Comparison of ENCODE assay signal across 12 cellular contexts in genomic region chr12:25041006-25041741, GRCh38.
A peak's percentile ranks its signal among the peaks of the same experiment; 100 is the strongest.
DNase-seq lines count a peak whose midpoint lies in the region; ATAC-seq, FAIRE-seq and TF ChIP-seq lines count a peak whose summit lies in the region.
"Had no signal": no experiment of that assay in that cellular context is flagged by ENCODE, and none has a peak within 500 bp of the region (broad histone marks: within the 10 kb centered on the region; RNA-seq: fewer than 3 reads in every experiment).

No MANE protein-coding gene starts in this region.

- no peaks in the 10 kb centered on the region for H3K9me1 ChIP-seq in keratinocyte (ENCODE audit: control insufficient read depth, extremely low read depth, insufficient read depth, low read length)

- in situ Hi-C loops in mammary epithelial cell (cut with MboI; ENCODE audit: low sequenced_read_pairs in 2 of 2) = no loop called here

- no peak for TF ChIP-seq POLR2A in GM18505 (IDR thresholded peaks at IDR 0.05; ENCODE audit: borderline replicate concordance, extremely low read depth, insufficient read depth, insufficient read length)

- H3K4me2 ChIP-seq in keratinocyte (ENCODE audit: control insufficient read depth, extremely low read depth, insufficient read depth, low read depth, low read length) = peak overlapping the region; percentile 45
- no peak overlapping the region for H3K4me2 ChIP-seq in mammary epithelial cell (ENCODE audit: insufficient read depth, low read depth, low read length)

- no TSS peak for BruUV-seq in mammary epithelial cell (replicated peaks; lab: Mats Ljungman, UMichigan)

- H3K36me3 ChIP-seq in keratinocyte (ENCODE audit: control insufficient read depth in 2 of 2, extremely low read depth in 1 of 2, insufficient read depth in 2 of 2, low read length in 2 of 2) (no peaks in the 10 kb centered on the region), mucosa of descending colon (ENCODE audit: low read depth) (no peaks in the 10 kb centered on the region), mammary epithelial cell (ENCODE audit: insufficient read depth, low read length) (no peaks in the 10 kb centered on the region)
- H3K36me3 ChIP-seq: gastroesophageal sphincter had no signal

- FAIRE-seq in keratinocyte (lab: Jason Lieb, UNC) = peak; percentile 36

- WGBS in mammary epithelial cell (ENCODE audit: low coverage, missing lambda C conversion rate) = 84% methylated on average over 9 of the region's 9 CpGs

- peak overlapping the region in 1 of 3 experiments; percentile 5 for H3K4me3 ChIP-seq in keratinocyte (ENCODE audit: control insufficient read depth in 2 of 3, extremely low read depth in 1 of 3, insufficient read depth in 2 of 3, low read depth in 1 of 3, low read length in 3 of 3)
- H3K4me3 ChIP-seq in mucosa of descending colon = no peak overlapping the region
- no peak overlapping the region for H3K4me3 ChIP-seq in mammary epithelial cell (replicated peaks in 1 of 3; ENCODE audit: insufficient read depth in 1 of 3, low read depth in 2 of 3, low read length in 3 of 3)
- H3K4me3 ChIP-seq: gastroesophageal sphincter had no signal

- DNase-seq in keratinocyte (ENCODE audit: low read depth, low spot score) (no peak), mucosa of descending colon (no peak), mammary epithelial cell (no peak), NCI-H1092 (lab: John Stamatoyannopoulos, UW) (no peak)
- DNase-seq: CD8-positive, alpha-beta T cell; central memory CD4-positive, alpha-beta T cell had no signal

- intact Hi-C loops in mucosa of descending colon (cut with DNase I, micrococcal nuclease) (no loop called here), mammary epithelial cell (cut with micrococcal nuclease) (no loop called here)

- TF ChIP-seq CTCF in keratinocyte (optimal IDR thresholded peaks at IDR 0.05 in 1 of 3, IDR thresholded peaks at IDR 0.05 in 1 of 3, conservative IDR thresholded peaks at IDR 0.05 in 1 of 3; ENCODE audit: extremely low read depth in 1 of 3, insufficient read depth in 2 of 3, low read length in 3 of 3) (no peak), mucosa of descending colon (IDR thresholded peaks at IDR 0.05) (no peak), mammary epithelial cell (conservative IDR thresholded peaks at IDR 0.05 in 1 of 2, IDR thresholded peaks at IDR 0.05 in 1 of 2; ENCODE audit: extremely low read depth in 1 of 2, insufficient read depth in 1 of 2, low read depth in 1 of 2, low read length in 2 of 2) (no peak)

- dilution Hi-C loops in keratinocyte (cut with MboI; ENCODE audit: extremely low pct_ligation_motif_present, low sequenced_read_pairs) (no loop called here), mammary epithelial cell (cut with HindIII; ENCODE audit: low sequenced_read_pairs) (no loop called here)

- H3K27ac ChIP-seq in keratinocyte (ENCODE audit: control insufficient read depth, insufficient read depth, low read length) (no peak overlapping the region), mammary epithelial cell (ENCODE audit: insufficient read depth, low read depth, low read length) (no peak overlapping the region)
- H3K27ac ChIP-seq: gastroesophageal sphincter had no signal

- H4K20me1 ChIP-seq in keratinocyte (ENCODE audit: control insufficient read depth, extremely low read depth, insufficient read depth, low read length) = no peaks in the 10 kb centered on the region
- H4K20me1 ChIP-seq in mammary epithelial cell (ENCODE audit: insufficient read depth, low read length) = no peaks in the 10 kb centered on the region

- H3K79me2 ChIP-seq in keratinocyte (ENCODE audit: control insufficient read depth, insufficient read depth, low read length) = no peaks in the 10 kb centered on the region
- H3K79me2 ChIP-seq in mammary epithelial cell (ENCODE audit: insufficient read depth, low read length) = no peaks in the 10 kb centered on the region

- no peaks in the 10 kb centered on the region for H3K27me3 ChIP-seq in keratinocyte (ENCODE audit: control insufficient read depth, extremely low read depth, insufficient read depth, low read length)
- H3K27me3 ChIP-seq in mammary epithelial cell (ENCODE audit: insufficient read depth, low read length) = peaks cover 2% of the 10 kb centered on the region

- H3K9me3 ChIP-seq in keratinocyte (ENCODE audit: control insufficient read depth, low read depth, low read length) (no peaks in the 10 kb centered on the region), mucosa of descending colon (peaks cover 4% of the 10 kb centered on the region), mammary epithelial cell (replicated peaks; ENCODE audit: insufficient read depth, low read length) (no peaks in the 10 kb centered on the region)

- peak overlapping the region; percentile 15 for H3K9ac ChIP-seq in keratinocyte (ENCODE audit: control insufficient read depth, extremely low read depth, insufficient read depth, low read length)
- H3K9ac ChIP-seq in mammary epithelial cell (ENCODE audit: insufficient read depth, low read length) = no peak overlapping the region

- H2AFZ ChIP-seq in keratinocyte (ENCODE audit: control insufficient read depth, low read length) (peak overlapping the region; percentile 95), mammary epithelial cell (ENCODE audit: low read depth, low read length) (no peak overlapping the region)

- ATAC-seq in GM18505 (IDR thresholded peaks at IDR 0.05; ENCODE audit: unreplicated experiment) = peak; percentile 79
- ATAC-seq in GM21786 (IDR thresholded peaks at IDR 0.05; ENCODE audit: unreplicated experiment) = peak; percentile 87
- ATAC-seq in HG03520 (IDR thresholded peaks at IDR 0.05; ENCODE audit: unreplicated experiment) = peak; percentile 69
- no peak for ATAC-seq in mucosa of descending colon
- no peak for ATAC-seq in HG02588 (IDR thresholded peaks at IDR 0.05; ENCODE audit: unreplicated experiment)
- ATAC-seq: CD8-positive, alpha-beta T cell; gastroesophageal sphincter; right cardiac atrium had no signal

- CTCF ChIA-PET in mammary epithelial cell (lab: Charles Lee; ENCODE audit: low non-redundant PET) = no interaction called here

- peaks cover 11% of the 10 kb centered on the region for H3K4me1 ChIP-seq in keratinocyte (ENCODE audit: control insufficient read depth, extremely low read depth, insufficient read depth, low read length)
- no peaks in the 10 kb centered on the region for H3K4me1 ChIP-seq in mucosa of descending colon (ENCODE audit: low read depth)
- no peaks in the 10 kb centered on the region for H3K4me1 ChIP-seq in mammary epithelial cell (ENCODE audit: insufficient read depth, low read length)
- H3K4me1 ChIP-seq: gastroesophageal sphincter had no signal

Comparison
In these comparisons a context has a peak if more than half of its experiments do, and no peak if none do; other contexts are left out.
1. ATAC-seq: peak in GM18505 (single experiment), GM21786 (single experiment) and HG03520 (single experiment); none in mucosa of descending colon (single experiment) and HG02588 (single experiment).